Comparison of ENCODE assay signal across 9 cellular contexts in the genomic region with DNA sequence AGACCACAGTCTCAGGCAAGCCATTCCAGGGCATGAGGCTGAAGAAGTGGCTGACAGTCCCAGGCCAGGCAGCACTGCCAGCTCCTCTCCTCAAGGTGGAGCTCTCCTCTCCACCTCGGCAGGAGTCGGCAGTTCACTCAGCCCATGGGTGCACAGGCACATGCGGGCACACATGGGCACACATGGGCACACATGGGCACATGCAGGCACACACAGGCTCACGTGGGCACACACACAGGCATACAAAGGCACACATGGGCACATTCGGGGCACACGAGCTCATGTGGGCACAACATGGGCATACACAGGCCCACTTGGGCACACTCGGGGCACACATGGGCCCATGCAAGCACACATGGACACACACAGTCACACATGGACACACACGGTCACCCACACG.
DNase-seq lines count a peak whose midpoint lies in the region; ATAC-seq, FAIRE-seq and TF ChIP-seq lines count a peak whose summit lies in the region.
"Had no signal": no experiment of that assay in that cellular context is flagged by ENCODE, and none has a peak within 500 bp of the region (broad histone marks: within the 10 kb centered on the region; RNA-seq: fewer than 3 reads in every experiment).

No MANE protein-coding gene starts in this region.

- no peak for TF ChIP-seq EP300 in HepG2 (IDR thresholded peaks at IDR 0.05; ENCODE audit: low read depth in 2 of 2, low read length in 2 of 2)
- no peak for TF ChIP-seq EP300 in HepG2 (CRISPR knock-in tag; IDR thresholded peaks at IDR 0.05; ENCODE audit: borderline replicate concordance)

- intact Hi-C loops in HCT116 (cut with micrococcal nuclease) (loop anchor here (10.0 kb wide), 1 partner anchor 657 kb away; no protein-coding TSS in a partner anchor), HepG2 (cut with micrococcal nuclease; ENCODE audit: unreplicated experiment) (no loop called here), lower leg skin (cut with DNase I; ENCODE audit: low total_unique reads) (loop anchor here (10.0 kb wide), 1 partner anchor 267 kb away; a partner anchor contains a TSS), head of caudate nucleus (cut with DNase I) (loop anchor here (10.0 kb wide), 1 partner anchor 123 kb away; no protein-coding TSS in a partner anchor)
- intact Hi-C loops in activated CD4-positive, alpha-beta memory T cell treated with anti-CD3 and anti-CD28 coated beads for 36 hours (cut with micrococcal nuclease), result no loop called here

- H3K4me3 ChIP-seq in HCT116 (replicated peaks in 1 of 2; ENCODE audit: low read depth in 1 of 2, low read length in 2 of 2), result no peak overlapping the region
- no peak overlapping the region for H3K4me3 ChIP-seq in HepG2 (replicated peaks in 1 of 3; ENCODE audit: insufficient read depth in 1 of 3, low read depth in 2 of 3, low read length in 3 of 3)
- no peak overlapping the region for H3K4me3 ChIP-seq in lower leg skin (ENCODE audit: low read depth, poor library complexity, severe bottlenecking)

- in situ Hi-C loops in HepG2 (cut with HindIII; ENCODE audit: extremely low pct_ligation_motif_present, low pct_unique_long_range_greater_than_20kb), result no loop called here

- CTCF ChIA-PET in HCT116 (lab: Charles Lee), result interaction anchor here (0.6 to 1.8 kb wide), 9 partner anchors 8 to 271 kb away, joined by 3 to 12 read pairs (median 3); no protein-coding TSS in a partner anchor
- CTCF ChIA-PET in activated CD4-positive, alpha-beta memory T cell treated with anti-CD3 and anti-CD28 coated beads for 36 hours (lab: Charles Lee), result interaction anchor here (1.0 to 3.2 kb wide), 5 partner anchors 7 to 40 kb away, joined by 3 to 25 read pairs (median 3); no protein-coding TSS in a partner anchor
- CTCF ChIA-PET in HepG2 (lab: Yijun Ruan, JAX; ENCODE audit: low intra/inter-chr PET ratio, low total read pairs), result no interaction called here

- peak; percentile 13 for DNase-seq in COLO668 (lab: John Stamatoyannopoulos, UW; ENCODE audit: unreplicated experiment)
- peak; percentile 28 for DNase-seq in HCT116 (ENCODE audit: low read depth, low spot score)
- DNase-seq in activated CD4-positive, alpha-beta memory T cell treated with anti-CD3 and anti-CD28 coated beads for 36 hours, result peak; percentile 55
- no peak for DNase-seq in HepG2 (ENCODE audit: low spot score)
- no peak for DNase-seq in NCI-H1930 (lab: John Stamatoyannopoulos, UW)
- DNase-seq in lower leg skin (ENCODE audit: low spot score in 2 of 2), result no peak
- DNase-seq in head of caudate nucleus, result no peak

- H3K9ac ChIP-seq in HCT116 (ENCODE audit: low read length), result no peak overlapping the region
- H3K9ac ChIP-seq in HepG2 (ENCODE audit: insufficient read depth, low read depth, low read length), result no peak overlapping the region

- H3K4me3 Mint-ChIP-seq in activated CD4-positive, alpha-beta memory T cell treated with anti-CD3 and anti-CD28 coated beads for 36 hours, result no peak overlapping the region

- peak; percentile 61 to 87 (median 78); a peak in 5 of 6 replicates for TF ChIP-seq CTCF in HCT116 (IDR thresholded peaks at IDR 0.05 in 2 of 3, conservative IDR thresholded peaks at IDR 0.05 in 1 of 3; ENCODE audit: borderline replicate concordance in 1 of 3, insufficient read depth in 1 of 3, low read depth in 2 of 3, low read length in 2 of 3)
- peak; percentile 81 for TF ChIP-seq CTCF in HepG2 (CRISPR knock-in tag; IDR thresholded peaks at IDR 0.05)
- no peak for TF ChIP-seq CTCF in lower leg skin (IDR thresholded peaks at IDR 0.05)

- no peak overlapping the region for H3K27ac ChIP-seq in HCT116 (ENCODE audit: low read depth, low read length)
- no peak overlapping the region for H3K27ac ChIP-seq in HepG2 (ENCODE audit: extremely low read length, insufficient read depth, low read length)

- no TSS peak for BruUV-seq in HCT116 (replicated peaks; lab: Mats Ljungman, UMichigan)
- BruUV-seq in HepG2 (replicated peaks; lab: Mats Ljungman, UMichigan), result no TSS peak

- peaks cover 47% of the 10 kb centered on the region for H3K4me1 Mint-ChIP-seq in activated CD4-positive, alpha-beta memory T cell treated with anti-CD3 and anti-CD28 coated beads for 36 hours (ENCODE audit: low read depth)

- H3K27ac Mint-ChIP-seq in activated CD4-positive, alpha-beta memory T cell treated with anti-CD3 and anti-CD28 coated beads for 36 hours, result peak overlapping the region; percentile 38

- POLR2A ChIA-PET in HCT116 (lab: Charles Lee) (interaction anchor here (0.6 kb wide), 1 partner anchor 222 kb away, joined by 3 read pairs; a partner anchor contains a TSS), HepG2 (lab: Yijun Ruan, JAX) (no interaction called here)
- POLR2A ChIA-PET in activated CD4-positive, alpha-beta memory T cell treated with anti-CD3 and anti-CD28 coated beads for 36 hours (lab: Charles Lee), result no interaction called here

- TF ChIP-seq POLR2A in HCT116 (IDR thresholded peaks at IDR 0.05; ENCODE audit: borderline replicate concordance, extremely low read depth, insufficient read depth, insufficient read length) (no peak), HepG2 (IDR thresholded peaks at IDR 0.05; ENCODE audit: insufficient read depth in 1 of 2, low read depth in 2 of 2, low read length in 2 of 2) (no peak), lower leg skin (IDR thresholded peaks at IDR 0.05) (no peak)

- peak; percentile 72 for TF ChIP-seq RAD21 in HCT116 (IDR thresholded peaks at IDR 0.05; ENCODE audit: low read depth)
- peak; percentile 61 for TF ChIP-seq RAD21 in HepG2 (CRISPR knock-in tag; IDR thresholded peaks at IDR 0.05)

- H3K36me3 ChIP-seq in HCT116 (ENCODE audit: control insufficient read depth in 1 of 2, insufficient read depth in 2 of 2, low read length in 2 of 2) (no peaks in the 10 kb centered on the region), HepG2 (replicated peaks in 1 of 2; ENCODE audit: control insufficient read depth in 1 of 2, insufficient read depth in 2 of 2, low read length in 2 of 2) (no peaks in the 10 kb centered on the region)

- H3K4me1 ChIP-seq in HCT116 (ENCODE audit: control insufficient read depth in 1 of 2, insufficient read depth in 2 of 2, low read length in 2 of 2) (no peaks in the 10 kb centered on the region), HepG2 (ENCODE audit: insufficient read depth, low read length) (peaks cover 33% of the 10 kb centered on the region)

- RAD21 ChIA-PET in HCT116 (lab: Charles Lee; ENCODE audit: low non-redundant PET in 1 of 2, low total read pairs in 2 of 2, uncharacterized antibody in 2 of 2, unreplicated experiment in 2 of 2), result no interaction called here

- no peaks in the 10 kb centered on the region for H3K27me3 Mint-ChIP-seq in activated CD4-positive, alpha-beta memory T cell treated with anti-CD3 and anti-CD28 coated beads for 36 hours

- FAIRE-seq in HepG2 (lab: Jason Lieb, UNC), result no peak
- FAIRE-seq: islet of Langerhans had no signal

- no peaks in the 10 kb centered on the region for H3K36me3 Mint-ChIP-seq in activated CD4-positive, alpha-beta memory T cell treated with anti-CD3 and anti-CD28 coated beads for 36 hours

- no peaks in the 10 kb centered on the region for H3K9me3 Mint-ChIP-seq in activated CD4-positive, alpha-beta memory T cell treated with anti-CD3 and anti-CD28 coated beads for 36 hours

- no peaks in the 10 kb centered on the region for H3K79me2 ChIP-seq in HCT116 (ENCODE audit: insufficient read depth, low read length)
- H3K79me2 ChIP-seq in HepG2 (ENCODE audit: insufficient read depth, low read length), result no peaks in the 10 kb centered on the region

- no peak overlapping the region for H2AFZ ChIP-seq in HCT116 (ENCODE audit: low read depth, low read length, poor library complexity, severe bottlenecking)
- no peak overlapping the region for H2AFZ ChIP-seq in HepG2 (ENCODE audit: low read length)

- no peaks in the 10 kb centered on the region for H3K9me3 ChIP-seq in HCT116 (ENCODE audit: control insufficient read depth in 1 of 2, insufficient read depth in 1 of 2, low read depth in 1 of 2, low read length in 2 of 2)
- no peaks in the 10 kb centered on the region for H3K9me3 ChIP-seq in HepG2 (ENCODE audit: low read length)

- WGBS in HepG2 (ENCODE audit: low lambda C conversion rate), result 15% methylated on average over 8 of the region's 9 CpGs
- WGBS in lower leg skin, 2 donors, result 76 to 83% methylated on average over 8 to 9 of the region's 9 CpGs

- ATAC-seq in HCT116, result peak; percentile 95
- ATAC-seq in HepG2, result peak; percentile 77
- no peak for ATAC-seq in GM21515 (IDR thresholded peaks at IDR 0.05; ENCODE audit: unreplicated experiment)

- H3K4me2 ChIP-seq in HCT116 (ENCODE audit: low read length) (no peak overlapping the region), HepG2 (ENCODE audit: low read depth, low read length) (no peak overlapping the region)

- H3K9me2 ChIP-seq in HCT116 (ENCODE audit: insufficient read depth), result no peaks in the 10 kb centered on the region

- no peaks in the 10 kb centered on the region for H4K20me1 ChIP-seq in HCT116 (ENCODE audit: insufficient read depth)
- no peaks in the 10 kb centered on the region for H4K20me1 ChIP-seq in HepG2 (ENCODE audit: insufficient read depth, low read length)

- H3K27me3 ChIP-seq in HCT116 (ENCODE audit: insufficient read depth, low read length) (no peaks in the 10 kb centered on the region), HepG2 (ENCODE audit: control insufficient read depth in 1 of 2, insufficient read depth in 2 of 2, low read length in 2 of 2) (peaks cover 12 to 75% of the 10 kb centered on the region in 2 experiments; a peak in 4 of 5 replicates)

TF ChIP-seq in HCT116, 20 proteins besides CTCF, POLR2A, EP300 and RAD21:
- TF ChIP-seq TCF7L2 (IDR thresholded peaks at IDR 0.05; ENCODE audit: borderline replicate concordance, extremely low read depth, insufficient read depth, insufficient read length), result peak; percentile 59
- TF ChIP-seq YY1 (IDR thresholded peaks at IDR 0.05; ENCODE audit: extremely low read depth, insufficient replicate concordance, low read depth, low read length), result no peak
- TF ChIP-seq POLR2AphosphoS5 (IDR thresholded peaks at IDR 0.05; ENCODE audit: low read depth, low read length), result 0 out of 2 replicates have a peak, but pooled peaks have one; percentile 15

TF ChIP-seq in HepG2, 621 proteins besides CTCF, POLR2A, EP300 and RAD21 (continues in another document):
- TF ChIP-seq JARID2 (CRISPR knock-in tag; IDR thresholded peaks at IDR 0.05; ENCODE audit: insufficient replicate concordance) (no peak), PAX8 (CRISPR knock-in tag; IDR thresholded peaks at IDR 0.05; ENCODE audit: borderline replicate concordance) (no peak), RCOR2 (CRISPR knock-in tag; IDR thresholded peaks at IDR 0.05) (no peak)
- TF ChIP-seq, protein P1, sequence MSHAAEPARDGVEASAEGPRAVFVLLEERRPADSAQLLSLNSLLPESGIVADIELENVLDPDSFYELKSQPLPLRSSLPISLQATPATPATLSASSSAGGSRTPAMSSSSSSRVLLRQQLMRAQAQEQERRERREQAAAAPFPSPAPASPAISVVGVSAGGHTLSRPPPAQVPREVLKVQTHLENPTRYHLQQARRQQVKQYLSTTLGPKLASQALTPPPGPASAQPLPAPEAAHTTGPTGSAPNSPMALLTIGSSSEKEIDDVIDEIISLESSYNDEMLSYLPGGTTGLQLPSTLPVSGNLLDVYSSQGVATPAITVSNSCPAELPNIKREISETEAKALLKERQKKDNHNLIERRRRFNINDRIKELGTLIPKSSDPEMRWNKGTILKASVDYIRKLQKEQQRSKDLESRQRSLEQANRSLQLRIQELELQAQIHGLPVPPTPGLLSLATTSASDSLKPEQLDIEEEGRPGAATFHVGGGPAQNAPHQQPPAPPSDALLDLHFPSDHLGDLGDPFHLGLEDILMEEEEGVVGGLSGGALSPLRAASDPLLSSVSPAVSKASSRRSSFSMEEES (CRISPR knock-in tag; IDR thresholded peaks at IDR 0.05), result no peak

Comparison
In these comparisons a context has a peak if more than half of its experiments do, and no peak if none do; other contexts are left out.
1. DNase-seq: peak in COLO668 (single experiment), HCT116 (single experiment) and activated CD4-positive, alpha-beta memory T cell treated with anti-CD3 and anti-CD28 coated beads for 36 hours (single experiment); none in HepG2 (single experiment), NCI-H1930 (0 of 2), lower leg skin (0 of 2) and head of caudate nucleus (0 of 42).
2. CTCF ChIP-seq: peak in HCT116 (3 of 3) and HepG2 (single experiment); none in lower leg skin (0 of 3).
3. intact Hi-C loops: an anchor here in HCT116 (10.0 kb wide), lower leg skin (10.0 kb wide) and head of caudate nucleus (10.0 kb wide); none called in activated CD4-positive, alpha-beta memory T cell treated with anti-CD3 and anti-CD28 coated beads for 36 hours and HepG2.